Comparison of ENCODE assay signal across 8 cellular contexts in genomic region chr11:66545701-66546367, GRCh38. TPM values are rescaled to one million over a fixed set of nuclear protein-coding genes. Genes with fewer than 3 reads are reported as not detected.
A peak's percentile ranks its signal among the peaks of the same experiment; 100 is the strongest.
DNase-seq lines count a peak whose midpoint lies in the region; ATAC-seq and TF ChIP-seq lines count a peak whose summit lies in the region.

ZDHHC24 (minus strand) TSS chr11:66546048; CDS start chr11:66546003, 45 bp downstream.

- peaks cover 1% of the 10 kb centered on the region for H3K27me3 Mint-ChIP-seq in endodermal cell (ENCODE audit: insufficient read depth)

- peaks cover 19% of the 10 kb centered on the region for H3K36me3 Mint-ChIP-seq in endodermal cell (ENCODE audit: low read depth)

- no peaks in the 10 kb centered on the region for H3K79me1 ChIP-seq in mesendoderm (ENCODE audit: low read length)

- H3K9me3 ChIP-seq in endodermal cell (ENCODE audit: control insufficient read depth, low read length): no peaks in the 10 kb centered on the region

- 0% methylated on average over 30 to 71 of the region's 71 CpGs for WGBS in endodermal cell (ENCODE audit: insufficient coverage in 1 of 2, insufficient read length in 1 of 2), 2 experiments
- no CpG with 5 or more reads among the region's 71 CpGs for WGBS in mesendoderm (ENCODE audit: extremely low coverage, insufficient coverage, low lambda C conversion rate)

- H3K79me2 ChIP-seq in mesendoderm (ENCODE audit: control insufficient read depth, insufficient read depth, low read length): no peaks in the 10 kb centered on the region

- H3K4me3 Mint-ChIP-seq in endodermal cell: peak within 1 kb of the TSS; percentile 69

- no peak within 1 kb of the TSS for H2AK5ac ChIP-seq in mesendoderm (ENCODE audit: low read length)

- TF ChIP-seq CTCF in endodermal cell (conservative IDR thresholded peaks at IDR 0.05): no peak

- H3K4me3 ChIP-seq in endodermal cell (ENCODE audit: low read length) (peak within 1 kb of the TSS; percentile 91), mesendoderm (ENCODE audit: low read length) (peak within 1 kb of the TSS; percentile 81)

- no peak within 1 kb of the TSS for H2BK5ac ChIP-seq in mesendoderm (ENCODE audit: low read length)

- peak; percentile 94 for DNase-seq in CMK (ENCODE audit: low read depth)
- peak; percentile 99 for DNase-seq in HT-29 (ENCODE audit: low spot score)
- peak; percentile 97 for DNase-seq in NOMO-1 treated with dmso at 0.1 percent for 144 hours (lab: John Stamatoyannopoulos, UW; ENCODE audit: unreplicated experiment)
- DNase-seq in activated CD8-positive, alpha-beta memory T cell treated with anti-CD3 and anti-CD28 coated beads for 48 hours (ENCODE audit: low read depth in 2 of 3, low spot score in 2 of 3): peak; percentile 74 to 89 (median 89)
- DNase-seq in endodermal cell: peak; percentile 98
- DNase-seq in mesendoderm: peak; percentile 98
- peak; percentile 50 for DNase-seq in stimulated activated CD8-positive, alpha-beta memory T cell treated with anti-CD3 and anti-CD28 coated beads, Interleukin-15, amount 100 ng/mL, for 1 hour (ENCODE audit: low read depth)

- H3K4me1 Mint-ChIP-seq in endodermal cell: peaks cover 24% of the 10 kb centered on the region

- no peaks in the 10 kb centered on the region for H3K4me1 ChIP-seq in endodermal cell (ENCODE audit: control insufficient read depth, insufficient read depth, low read length)
- no peaks in the 10 kb centered on the region for H3K4me1 ChIP-seq in mesendoderm (ENCODE audit: control insufficient read depth, low read depth, low read length)

- no peaks in the 10 kb centered on the region for H3K9me3 Mint-ChIP-seq in endodermal cell

- no peak within 1 kb of the TSS for H2BK15ac ChIP-seq in mesendoderm (replicated peaks; ENCODE audit: low read depth)

- H2BK120ac ChIP-seq in mesendoderm (ENCODE audit: low read depth, low read length): no peak within 1 kb of the TSS

- H3K36me3 ChIP-seq in endodermal cell (ENCODE audit: control insufficient read depth, insufficient read depth, low read length) (no peaks in the 10 kb centered on the region), mesendoderm (ENCODE audit: control insufficient read depth, insufficient read depth, low read length) (no peaks in the 10 kb centered on the region)

- H3K27me3 ChIP-seq in endodermal cell (ENCODE audit: control insufficient read depth, insufficient read depth, low read length, poor library complexity, severe bottlenecking): no peaks in the 10 kb centered on the region
- no peaks in the 10 kb centered on the region for H3K27me3 ChIP-seq in mesendoderm (ENCODE audit: insufficient read depth, low read length, poor library complexity)

- peak within 1 kb of the TSS; percentile 94 for H3K56ac ChIP-seq in mesendoderm (ENCODE audit: low read length)

- H3K9ac ChIP-seq in endodermal cell (ENCODE audit: extremely low read depth, low read length, poor library complexity, severe bottlenecking) (peak within 1 kb of the TSS; percentile 82), mesendoderm (ENCODE audit: low read length) (peak within 1 kb of the TSS; percentile 93)

- H4K8ac ChIP-seq in mesendoderm (ENCODE audit: low read depth, low read length): peak within 1 kb of the TSS; percentile 7

- H3K27ac ChIP-seq in endodermal cell (ENCODE audit: low read depth, low read length) (peak within 1 kb of the TSS; percentile 50), mesendoderm (ENCODE audit: low read depth, low read length) (no peak within 1 kb of the TSS)

- peak within 1 kb of the TSS; percentile 78 for H3K4me2 ChIP-seq in mesendoderm (ENCODE audit: low read length)

- ATAC-seq in GM19468 (IDR thresholded peaks at IDR 0.05; ENCODE audit: extremely low read depth, unreplicated experiment): peak; percentile 66

- peak within 1 kb of the TSS; percentile 62 for H3K18ac ChIP-seq in mesendoderm (ENCODE audit: low read length)

- no peak within 1 kb of the TSS for H3K23ac ChIP-seq in mesendoderm (ENCODE audit: low read length)

- peak within 1 kb of the TSS; percentile 8 for H3K4ac ChIP-seq in mesendoderm (ENCODE audit: low read depth, low read length)

- H4K5ac ChIP-seq in mesendoderm (ENCODE audit: low read length): no peak within 1 kb of the TSS

- peak within 1 kb of the TSS; percentile 26 for H3K27ac Mint-ChIP-seq in endodermal cell

RNA-seq across cellular contexts. Expression of gene ZDHHC24, which starts in this region (rescaled TPM):
- total RNA-seq in HT-29 (2014; rRNA removed; shearing (Covaris generic)): 28.1 and 35.0 TPM in 2 replicates
- 10 to 100 TPM; 10.6 to 11.7 TPM for total RNA-seq in endodermal cell
- 7.0 TPM for polyA plus RNA-seq in endodermal cell (2013, experiment 1 of 2)
- polyA plus RNA-seq in endodermal cell (2013, experiment 2 of 2): 7.0 TPM
- polyA plus RNA-seq in mesendoderm (2013, experiment 1 of 2): 2.6 TPM
- 2.6 TPM for polyA plus RNA-seq in mesendoderm (2013, experiment 2 of 2)
